1 cellular context compared by ENCODE assay signal in the genomic region with DNA sequence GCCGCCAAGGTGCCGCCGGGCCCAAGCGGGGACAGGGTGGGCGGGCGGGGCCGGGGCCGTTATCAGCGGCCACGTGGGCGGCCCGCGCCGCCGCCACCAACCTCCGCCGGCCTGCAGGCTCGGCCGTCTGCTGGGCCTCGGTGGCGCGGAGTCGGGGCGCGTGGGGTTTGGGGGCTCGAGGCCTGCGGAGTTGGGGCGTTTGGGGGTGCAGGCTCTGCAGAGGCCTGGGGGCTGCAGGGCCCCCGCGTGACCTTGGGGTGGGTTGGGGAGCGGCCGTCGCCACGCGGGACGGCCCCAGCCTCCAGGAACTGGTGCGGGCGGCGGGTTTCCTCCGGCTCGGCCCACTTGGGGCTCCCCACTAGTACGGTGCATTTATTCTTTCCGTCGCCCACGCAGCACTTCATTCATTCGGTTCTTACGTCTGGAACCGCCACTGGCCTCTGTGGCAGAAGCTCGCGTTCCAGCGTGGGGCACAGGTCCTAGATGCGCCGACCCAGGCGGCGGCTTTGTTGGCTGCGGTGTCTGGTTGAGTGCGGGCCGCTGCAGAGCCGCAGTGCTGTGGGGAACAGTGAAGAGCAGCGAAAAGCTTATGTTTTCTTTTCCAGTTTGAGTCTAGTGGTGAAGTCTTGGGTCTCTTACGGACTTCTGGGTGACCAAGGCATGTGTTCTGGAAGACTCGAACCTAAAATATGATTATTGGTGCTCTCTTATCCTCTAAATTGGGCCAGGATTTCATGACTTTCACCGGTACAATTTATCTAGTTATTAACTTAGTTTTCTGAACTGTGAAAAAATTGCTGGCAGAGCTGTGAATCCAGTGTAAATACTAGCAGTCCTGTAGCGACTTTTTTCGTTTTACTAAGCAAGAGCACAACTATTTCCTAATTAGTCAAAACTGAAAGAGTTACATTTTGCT.
TF ChIP-seq lines count a peak whose summit lies in the region.

No MANE protein-coding gene starts in this region.

TF ChIP-seq in K562, 482 proteins besides CTCF, POLR2A, EP300 and RAD21 (continued from another document and continues in another):
- TF ChIP-seq, protein P1, sequence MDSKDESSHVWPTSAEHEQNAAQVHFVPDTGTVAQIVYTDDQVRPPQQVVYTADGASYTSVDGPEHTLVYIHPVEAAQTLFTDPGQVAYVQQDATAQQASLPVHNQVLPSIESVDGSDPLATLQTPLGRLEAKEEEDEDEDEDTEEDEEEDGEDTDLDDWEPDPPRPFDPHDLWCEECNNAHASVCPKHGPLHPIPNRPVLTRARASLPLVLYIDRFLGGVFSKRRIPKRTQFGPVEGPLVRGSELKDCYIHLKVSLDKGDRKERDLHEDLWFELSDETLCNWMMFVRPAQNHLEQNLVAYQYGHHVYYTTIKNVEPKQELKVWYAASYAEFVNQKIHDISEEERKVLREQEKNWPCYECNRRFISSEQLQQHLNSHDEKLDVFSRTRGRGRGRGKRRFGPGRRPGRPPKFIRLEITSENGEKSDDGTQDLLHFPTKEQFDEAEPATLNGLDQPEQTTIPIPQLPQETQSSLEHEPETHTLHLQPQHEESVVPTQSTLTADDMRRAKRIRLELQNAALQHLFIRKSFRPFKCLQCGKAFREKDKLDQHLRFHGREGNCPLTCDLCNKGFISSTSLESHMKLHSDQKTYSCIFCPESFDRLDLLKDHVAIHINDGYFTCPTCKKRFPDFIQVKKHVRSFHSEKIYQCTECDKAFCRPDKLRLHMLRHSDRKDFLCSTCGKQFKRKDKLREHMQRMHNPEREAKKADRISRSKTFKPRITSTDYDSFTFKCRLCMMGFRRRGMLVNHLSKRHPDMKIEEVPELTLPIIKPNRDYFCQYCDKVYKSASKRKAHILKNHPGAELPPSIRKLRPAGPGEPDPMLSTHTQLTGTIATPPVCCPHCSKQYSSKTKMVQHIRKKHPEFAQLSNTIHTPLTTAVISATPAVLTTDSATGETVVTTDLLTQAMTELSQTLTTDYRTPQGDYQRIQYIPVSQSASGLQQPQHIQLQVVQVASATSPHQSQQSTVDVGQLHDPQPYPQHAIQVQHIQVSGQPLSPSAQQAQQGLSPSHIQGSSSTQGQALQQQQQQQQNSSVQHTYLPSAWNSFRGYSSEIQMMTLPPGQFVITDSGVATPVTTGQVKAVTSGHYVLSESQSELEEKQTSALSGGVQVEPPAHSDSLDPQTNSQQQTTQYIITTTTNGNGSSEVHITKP (IDR thresholded peaks at IDR 0.05; ENCODE audit: partially characterized antibody) = no peak
- no peak for TF ChIP-seq ARNT (IDR thresholded peaks at IDR 0.05)
- no peak for TF ChIP-seq ESRRA (IDR thresholded peaks at IDR 0.05; ENCODE audit: borderline replicate concordance, low read depth)
- no peak for TF ChIP-seq MAFK (IDR thresholded peaks at IDR 0.05; ENCODE audit: low read length)
- no peak for TF ChIP-seq CBFA2T3 (IDR thresholded peaks at IDR 0.05)
- no peak for TF ChIP-seq ZC3H8 (IDR thresholded peaks at IDR 0.05)
- TF ChIP-seq SAP30 (IDR thresholded peaks at IDR 0.05; ENCODE audit: borderline replicate concordance, insufficient read depth, low read depth, low read length, poor library complexity, severe bottlenecking) = peak; percentile 98
- TF ChIP-seq MED1 (CRISPR knock-in tag; IDR thresholded peaks at IDR 0.05; ENCODE audit: borderline replicate concordance) = no peak
- TF ChIP-seq RBM34 (IDR thresholded peaks at IDR 0.05; ENCODE audit: borderline replicate concordance, insufficient read depth, low read length) = no peak
- no peak for TF ChIP-seq CCAR2 (IDR thresholded peaks at IDR 0.05; ENCODE audit: low read depth, low read length)
- no peak for TF ChIP-seq TFAP4 (CRISPR knock-in tag; IDR thresholded peaks at IDR 0.05; ENCODE audit: borderline replicate concordance)
- TF ChIP-seq ZNF507 (tag; conservative IDR thresholded peaks at IDR 0.05) = no peak
- TF ChIP-seq ZNF445 (CRISPR knock-in tag; IDR thresholded peaks at IDR 0.05; ENCODE audit: low read depth) = no peak
- TF ChIP-seq HDAC2 (IDR thresholded peaks at IDR 0.05) = peak; percentile 85
- no peak for TF ChIP-seq MNT (conservative IDR thresholded peaks at IDR 0.05)
- peak; percentile 86 for TF ChIP-seq ERF (CRISPR knock-in tag; IDR thresholded peaks at IDR 0.05)
- TF ChIP-seq HBP1 (CRISPR knock-in tag; IDR thresholded peaks at IDR 0.05) = peak; percentile 83
- TF ChIP-seq ZFP91 (CRISPR knock-in tag; IDR thresholded peaks at IDR 0.05) = no peak
- no peak for TF ChIP-seq PHB2 (IDR thresholded peaks at IDR 0.05; ENCODE audit: low read depth)
- no peak for TF ChIP-seq ZNF583 (CRISPR knock-in tag; IDR thresholded peaks at IDR 0.05)
- TF ChIP-seq MAX (CRISPR knock-in tag; IDR thresholded peaks at IDR 0.05) = no peak
- no peak for TF ChIP-seq ZNF584 (CRISPR knock-in tag; IDR thresholded peaks at IDR 0.05; ENCODE audit: low read depth)
- no peak for TF ChIP-seq RNF2 (IDR thresholded peaks at IDR 0.05)
- TF ChIP-seq, protein P2, sequence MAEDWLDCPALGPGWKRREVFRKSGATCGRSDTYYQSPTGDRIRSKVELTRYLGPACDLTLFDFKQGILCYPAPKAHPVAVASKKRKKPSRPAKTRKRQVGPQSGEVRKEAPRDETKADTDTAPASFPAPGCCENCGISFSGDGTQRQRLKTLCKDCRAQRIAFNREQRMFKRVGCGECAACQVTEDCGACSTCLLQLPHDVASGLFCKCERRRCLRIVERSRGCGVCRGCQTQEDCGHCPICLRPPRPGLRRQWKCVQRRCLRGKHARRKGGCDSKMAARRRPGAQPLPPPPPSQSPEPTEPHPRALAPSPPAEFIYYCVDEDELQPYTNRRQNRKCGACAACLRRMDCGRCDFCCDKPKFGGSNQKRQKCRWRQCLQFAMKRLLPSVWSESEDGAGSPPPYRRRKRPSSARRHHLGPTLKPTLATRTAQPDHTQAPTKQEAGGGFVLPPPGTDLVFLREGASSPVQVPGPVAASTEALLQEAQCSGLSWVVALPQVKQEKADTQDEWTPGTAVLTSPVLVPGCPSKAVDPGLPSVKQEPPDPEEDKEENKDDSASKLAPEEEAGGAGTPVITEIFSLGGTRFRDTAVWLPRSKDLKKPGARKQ (CRISPR knock-in tag; IDR thresholded peaks at IDR 0.05) = no peak
- TF ChIP-seq CHD1 (IDR thresholded peaks at IDR 0.05; ENCODE audit: low read length) = peak; percentile 100
- TF ChIP-seq, protein P3, sequence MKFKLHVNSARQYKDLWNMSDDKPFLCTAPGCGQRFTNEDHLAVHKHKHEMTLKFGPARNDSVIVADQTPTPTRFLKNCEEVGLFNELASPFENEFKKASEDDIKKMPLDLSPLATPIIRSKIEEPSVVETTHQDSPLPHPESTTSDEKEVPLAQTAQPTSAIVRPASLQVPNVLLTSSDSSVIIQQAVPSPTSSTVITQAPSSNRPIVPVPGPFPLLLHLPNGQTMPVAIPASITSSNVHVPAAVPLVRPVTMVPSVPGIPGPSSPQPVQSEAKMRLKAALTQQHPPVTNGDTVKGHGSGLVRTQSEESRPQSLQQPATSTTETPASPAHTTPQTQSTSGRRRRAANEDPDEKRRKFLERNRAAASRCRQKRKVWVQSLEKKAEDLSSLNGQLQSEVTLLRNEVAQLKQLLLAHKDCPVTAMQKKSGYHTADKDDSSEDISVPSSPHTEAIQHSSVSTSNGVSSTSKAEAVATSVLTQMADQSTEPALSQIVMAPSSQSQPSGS (CRISPR knock-in tag; IDR thresholded peaks at IDR 0.05) = no peak
- no peak for TF ChIP-seq ZNF780A (CRISPR knock-in tag; IDR thresholded peaks at IDR 0.05)
- TF ChIP-seq ZNF197 (CRISPR knock-in tag; IDR thresholded peaks at IDR 0.05; ENCODE audit: low read depth) = no peak
- no peak for TF ChIP-seq ZNF133 (CRISPR knock-in tag; IDR thresholded peaks at IDR 0.05)
- TF ChIP-seq HMGXB4 (CRISPR knock-in tag; IDR thresholded peaks at IDR 0.05) = peak; percentile 59
- TF ChIP-seq THRAP3 (IDR thresholded peaks at IDR 0.05; ENCODE audit: borderline replicate concordance) = no peak
- TF ChIP-seq HOXB6 (CRISPR knock-in tag; IDR thresholded peaks at IDR 0.05; ENCODE audit: borderline replicate concordance) = no peak
- no peak for TF ChIP-seq ESRRB (CRISPR knock-in tag; IDR thresholded peaks at IDR 0.05; ENCODE audit: borderline replicate concordance)
- TF ChIP-seq MAZ (CRISPR knock-in tag; conservative IDR thresholded peaks at IDR 0.05 in 1 of 2, IDR thresholded peaks at IDR 0.05 in 1 of 2) = no peak; a peak in 2 of 4 replicates
- peak; percentile 53; the same call in 1 of the 2 replicates for TF ChIP-seq MEF2D (tag; conservative IDR thresholded peaks at IDR 0.05; ENCODE audit: low read depth)
- no peak for TF ChIP-seq TCF7 (IDR thresholded peaks at IDR 0.05; ENCODE audit: borderline replicate concordance)
- TF ChIP-seq, protein P4, sequence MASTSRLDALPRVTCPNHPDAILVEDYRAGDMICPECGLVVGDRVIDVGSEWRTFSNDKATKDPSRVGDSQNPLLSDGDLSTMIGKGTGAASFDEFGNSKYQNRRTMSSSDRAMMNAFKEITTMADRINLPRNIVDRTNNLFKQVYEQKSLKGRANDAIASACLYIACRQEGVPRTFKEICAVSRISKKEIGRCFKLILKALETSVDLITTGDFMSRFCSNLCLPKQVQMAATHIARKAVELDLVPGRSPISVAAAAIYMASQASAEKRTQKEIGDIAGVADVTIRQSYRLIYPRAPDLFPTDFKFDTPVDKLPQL (IDR thresholded peaks at IDR 0.05; ENCODE audit: extremely low read depth, insufficient read length) = no peak
- TF ChIP-seq RCOR1 (IDR thresholded peaks at IDR 0.05; ENCODE audit: borderline replicate concordance in 1 of 2, low read depth in 2 of 2, low read length in 2 of 2) = no peak; a peak in 1 of 4 replicates
- no peak for TF ChIP-seq ILF3 (IDR thresholded peaks at IDR 0.05; ENCODE audit: borderline replicate concordance)
- no peak for TF ChIP-seq RBM25 (IDR thresholded peaks at IDR 0.05; ENCODE audit: low read depth, low read length, severe bottlenecking)
- no peak for TF ChIP-seq ZNF24 (IDR thresholded peaks at IDR 0.05)
- TF ChIP-seq BMI1 (IDR thresholded peaks at IDR 0.05; ENCODE audit: low read length) = no peak
- no peak for TF ChIP-seq FIP1L1 (IDR thresholded peaks at IDR 0.05; ENCODE audit: low read depth, low read length, poor library complexity, severe bottlenecking)
- TF ChIP-seq, protein P5, sequence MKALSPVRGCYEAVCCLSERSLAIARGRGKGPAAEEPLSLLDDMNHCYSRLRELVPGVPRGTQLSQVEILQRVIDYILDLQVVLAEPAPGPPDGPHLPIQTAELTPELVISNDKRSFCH (CRISPR knock-in tag; IDR thresholded peaks at IDR 0.05) = no peak
- TF ChIP-seq, protein P5 (tag; IDR thresholded peaks at IDR 0.05) = no peak
- TF ChIP-seq OTX1 (CRISPR knock-in tag; IDR thresholded peaks at IDR 0.05) = no peak; the same call in 1 of the 2 replicates
- no peak for TF ChIP-seq CBX3 (IDR thresholded peaks at IDR 0.05; ENCODE audit: borderline replicate concordance in 1 of 2, low read length in 2 of 2)
- no peak for TF ChIP-seq TCF3 (CRISPR knock-in tag; IDR thresholded peaks at IDR 0.05)
